ENCODE assay signal across 10 cellular contexts in genomic region chr1:66438062-66438970, GRCh38.
DNase-seq lines count a peak whose midpoint lies in the region; ATAC-seq and TF ChIP-seq lines count a peak whose summit lies in the region.
"Had no signal": no experiment of that assay in that cellular context is flagged by ENCODE, and none has a peak within 500 bp of the region (broad histone marks: within the 10 kb centered on the region; RNA-seq: fewer than 3 reads in every experiment).

No MANE protein-coding gene starts in this region.

- H3K27me3 Mint-ChIP-seq in activated T-cell treated with anti-CD3 and anti-CD28 coated beads, Interleukin-2, amount 50 U/mL, for 72 hours (ENCODE audit: low read depth): no peaks in the 10 kb centered on the region

- peak in 1 of 2 donors; percentile 12 for DNase-seq in activated T-cell treated with anti-CD3 and anti-CD28 coated beads, Interleukin-2, amount 50 U/mL, for 72 hours
- DNase-seq in activated T-cell treated with anti-CD3 and anti-CD28 coated beads, Interleukin-2, amount 50 U/mL, for 48 hours: no peak
- DNase-seq in stimulated activated effector memory CD8-positive, alpha-beta T cell treated with anti-CD3 and anti-CD28 coated beads, Interleukin-12 subunit alpha, Interleukin-12 subunit beta, amount 100 ng/mL, for 72 hours (ENCODE audit: low spot score in 2 of 2): no peak
- DNase-seq in NCI-H128 (lab: John Stamatoyannopoulos, UW; ENCODE audit: unreplicated experiment): no peak
- no peak for DNase-seq in NCI-H2029 (lab: John Stamatoyannopoulos, UW)
- DNase-seq: natural killer cell, RPMI8226 had no signal

- no peaks in the 10 kb centered on the region for H3K9me3 Mint-ChIP-seq in activated T-cell treated with anti-CD3 and anti-CD28 coated beads, Interleukin-2, amount 50 U/mL, for 72 hours
- no peaks in the 10 kb centered on the region for H3K9me3 Mint-ChIP-seq in stimulated activated effector memory CD8-positive, alpha-beta T cell treated with anti-CD3 and anti-CD28 coated beads, Interleukin-12 subunit alpha, Interleukin-12 subunit beta, amount 100 ng/mL, for 72 hours
- H3K9me3 Mint-ChIP-seq: natural killer cell had no signal

- no peak for ATAC-seq in activated T-cell treated with anti-CD3 and anti-CD28 coated beads, Interleukin-2, amount 50 U/mL, for 72 hours (replicated peaks in 1 of 2)
- ATAC-seq in HG03520 (IDR thresholded peaks at IDR 0.05; ENCODE audit: unreplicated experiment) (peak; percentile 4), GM21360 (IDR thresholded peaks at IDR 0.05; ENCODE audit: unreplicated experiment) (no peak)
- no peak for ATAC-seq in stimulated activated effector memory CD8-positive, alpha-beta T cell treated with anti-CD3 and anti-CD28 coated beads, Interleukin-12 subunit alpha, Interleukin-12 subunit beta, amount 100 ng/mL, for 72 hours

- H3K27ac Mint-ChIP-seq in activated T-cell treated with anti-CD3 and anti-CD28 coated beads, Interleukin-2, amount 50 U/mL, for 72 hours: peak overlapping the region; percentile 66
- H3K27ac Mint-ChIP-seq in stimulated activated effector memory CD8-positive, alpha-beta T cell treated with anti-CD3 and anti-CD28 coated beads, Interleukin-12 subunit alpha, Interleukin-12 subunit beta, amount 100 ng/mL, for 72 hours: peak overlapping the region; percentile 78
- H3K27ac Mint-ChIP-seq: natural killer cell had no signal

- TF ChIP-seq CTCF in WI38 (IDR thresholded peaks at IDR 0.05; ENCODE audit: low read depth, low read length): no peak

- H3K4me3 ChIP-seq in WI38 (ENCODE audit: low read depth, low read length): peak overlapping the region; percentile 46

- peak overlapping the region; percentile 57 to 83 for H3K4me3 Mint-ChIP-seq in activated T-cell treated with anti-CD3 and anti-CD28 coated beads, Interleukin-2, amount 50 U/mL, for 72 hours
- H3K4me3 Mint-ChIP-seq in stimulated activated effector memory CD8-positive, alpha-beta T cell treated with anti-CD3 and anti-CD28 coated beads, Interleukin-12 subunit alpha, Interleukin-12 subunit beta, amount 100 ng/mL, for 72 hours: peak overlapping the region; percentile 37
- H3K4me3 Mint-ChIP-seq: natural killer cell had no signal

- peaks cover 41% of the 10 kb centered on the region for H3K4me1 Mint-ChIP-seq in activated T-cell treated with anti-CD3 and anti-CD28 coated beads, Interleukin-2, amount 50 U/mL, for 72 hours (ENCODE audit: low read depth)
- H3K4me1 Mint-ChIP-seq in stimulated activated effector memory CD8-positive, alpha-beta T cell treated with anti-CD3 and anti-CD28 coated beads, Interleukin-12 subunit alpha, Interleukin-12 subunit beta, amount 100 ng/mL, for 72 hours: peaks cover 36% of the 10 kb centered on the region

- H3K36me3 Mint-ChIP-seq in activated T-cell treated with anti-CD3 and anti-CD28 coated beads, Interleukin-2, amount 50 U/mL, for 72 hours (ENCODE audit: insufficient read depth in 2 of 2): no peaks in the 10 kb centered on the region
- H3K36me3 Mint-ChIP-seq in stimulated activated effector memory CD8-positive, alpha-beta T cell treated with anti-CD3 and anti-CD28 coated beads, Interleukin-12 subunit alpha, Interleukin-12 subunit beta, amount 100 ng/mL, for 72 hours: no peaks in the 10 kb centered on the region
- H3K36me3 Mint-ChIP-seq: natural killer cell had no signal
